Comparison of ENCODE assay signal across 11 cellular contexts in the genomic region with DNA sequence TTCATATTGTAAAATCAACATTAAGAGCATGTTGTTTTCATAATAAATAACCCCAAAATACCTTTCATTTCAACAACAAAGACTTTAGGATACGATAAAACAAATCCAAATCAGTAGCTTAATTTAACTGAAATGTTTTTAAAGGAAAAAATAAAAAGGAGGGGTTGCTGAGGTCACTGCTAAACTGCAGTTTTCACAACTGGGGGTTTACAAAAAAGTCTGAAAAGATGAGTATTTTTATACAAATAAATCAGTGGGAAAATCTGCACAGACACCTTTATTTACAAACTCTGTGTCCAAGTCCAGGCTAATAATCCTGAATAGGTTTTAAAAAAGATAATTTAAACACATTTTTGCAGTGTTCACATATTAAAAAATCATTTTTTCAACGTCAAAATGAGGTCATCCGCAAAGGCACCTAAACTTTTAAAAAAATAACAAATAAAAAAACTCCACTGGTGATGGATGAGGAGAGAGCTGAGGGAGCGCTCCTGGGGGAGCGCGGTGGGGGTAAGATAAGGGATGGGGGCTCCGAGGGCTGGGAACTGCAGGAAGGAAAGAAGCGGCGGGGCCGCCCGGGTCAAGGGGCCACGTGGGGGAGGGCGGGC. TPM values are rescaled to one million over a fixed set of nuclear protein-coding genes. Genes with fewer than 3 reads are reported as not detected.
DNase-seq lines count a peak whose midpoint lies in the region; ATAC-seq, FAIRE-seq and TF ChIP-seq lines count a peak whose summit lies in the region.
"Had no signal": no experiment of that assay in that cellular context is flagged by ENCODE, and none has a peak within 500 bp of the region (broad histone marks: within the 10 kb centered on the region; RNA-seq: fewer than 3 reads in every experiment).

No MANE protein-coding gene starts in this region.

- TF ChIP-seq POLR2A in K562 (conservative IDR thresholded peaks at IDR 0.05): no peak

- H3K27me3 ChIP-seq in ACC112 (ENCODE audit: insufficient read depth, low read length) (no peaks in the 10 kb centered on the region), K562 (ENCODE audit: control insufficient read depth in 2 of 2, insufficient read depth in 2 of 2, low read length in 2 of 2) (no peaks in the 10 kb centered on the region; a peak in 1 of 5 replicates)

- no peak for ATAC-seq in K562

- TF ChIP-seq EP300 in K562 (IDR thresholded peaks at IDR 0.05; ENCODE audit: low read length): no peak

- H3K9me1 ChIP-seq in K562 (ENCODE audit: control insufficient read depth, insufficient read depth, low read length): no peaks in the 10 kb centered on the region

- POLR2A ChIA-PET in HEK293 (lab: Yijun Ruan, JAX): interaction anchor here (0.9 to 8.7 kb wide), 7 partner anchors 15 to 205 kb away, joined by 3 to 147 read pairs (median 3); a partner anchor contains a TSS
- POLR2A ChIA-PET in K562 (lab: Yijun Ruan, JAX): interaction anchor here (0.7 to 2.4 kb wide), 9 partner anchors 10 to 666 kb away, joined by 3 to 14 read pairs (median 3); a partner anchor contains a TSS

- peak overlapping the region; percentile 81 for H3K4me2 ChIP-seq in K562 (ENCODE audit: insufficient read depth, low read length)

- 0 out of 4 replicates have a peak, but pooled peaks of 1 of the 2 experiments have one; percentile 1 for TF ChIP-seq RAD21 in K562 (CRISPR knock-in tag; conservative IDR thresholded peaks at IDR 0.05 in 1 of 2, IDR thresholded peaks at IDR 0.05 in 1 of 2)

- no TSS peak for BruUV-seq in K562 (replicated peaks; lab: Mats Ljungman, UMichigan)

- H3K36me3 ChIP-seq in ACC112 (ENCODE audit: insufficient read depth, low read length): no peaks in the 10 kb centered on the region
- peaks cover 0 to 22% of the 10 kb centered on the region in 2 experiments; a peak in 1 of 3 replicates for H3K36me3 ChIP-seq in HEK293 (ENCODE audit: control insufficient read depth in 2 of 2, insufficient read depth in 1 of 2, low read length in 2 of 2)
- H3K36me3 ChIP-seq in K562 (ENCODE audit: control insufficient read depth, insufficient read depth, low read length): no peaks in the 10 kb centered on the region
- peaks cover 4% of the 10 kb centered on the region for H3K36me3 ChIP-seq in mesodermal cell (ENCODE audit: control insufficient read depth, insufficient read depth, low read length)

- peak overlapping the region; percentile 96 for H3K27ac ChIP-seq in ACC112 (ENCODE audit: low read depth, low read length)
- H3K27ac ChIP-seq in HEK293 (ENCODE audit: extremely low read depth, low read depth, low read length): peak overlapping the region; percentile 99
- H3K27ac ChIP-seq in K562 (ENCODE audit: extremely low read depth, low read depth, low read length): peak overlapping the region; percentile 72; the same call in 2 of the 3 replicates
- H3K27ac ChIP-seq in mesodermal cell (ENCODE audit: low read depth, low read length, severe bottlenecking): peak overlapping the region; percentile 92

- H2AFZ ChIP-seq in ACC112 (ENCODE audit: low read length, unreplicated experiment): no peak overlapping the region
- peak overlapping the region; percentile 98 for H2AFZ ChIP-seq in K562 (ENCODE audit: low read depth, low read length)

- peak overlapping the region; percentile 63 to 94 for H3K9ac ChIP-seq in K562 (ENCODE audit: insufficient read depth in 1 of 2, low read depth in 2 of 2, low read length in 2 of 2)

- no peaks in the 10 kb centered on the region for H4K20me1 ChIP-seq in K562 (replicated peaks; ENCODE audit: control insufficient read depth, insufficient read depth, low read length)

- peak overlapping the region; percentile 88 for H3K4me3 ChIP-seq in ACC112 (ENCODE audit: low read depth, low read length)
- H3K4me3 ChIP-seq in HEK293 (ENCODE audit: low read depth, low read length): peak overlapping the region; percentile 67
- peak overlapping the region; percentile 33; the same call in 1 of the 2 replicates for H3K4me3 ChIP-seq in K562
- peak overlapping the region; percentile 61 for H3K4me3 ChIP-seq in mesodermal cell (ENCODE audit: extremely low read depth, insufficient read depth, low read length, poor library complexity, severe bottlenecking)

- no peak for TF ChIP-seq CTCF in HEK293 (tag by site-specific recombination; IDR thresholded peaks at IDR 0.05)
- TF ChIP-seq CTCF in K562 (IDR thresholded peaks at IDR 0.05 in 2 of 3, conservative IDR thresholded peaks at IDR 0.05 in 1 of 3; ENCODE audit: insufficient read depth in 2 of 3, low read depth in 1 of 3, low read length in 3 of 3): no peak

- H3K4me1 ChIP-seq in ACC112 (ENCODE audit: control insufficient read depth, insufficient read depth, low read length, unreplicated experiment): peaks cover 28% of the 10 kb centered on the region
- H3K4me1 ChIP-seq in HEK293 (ENCODE audit: control insufficient read depth, insufficient read depth, low read length): peaks cover 19% of the 10 kb centered on the region
- H3K4me1 ChIP-seq in K562 (replicated peaks in 1 of 2; ENCODE audit: control insufficient read depth in 2 of 2, insufficient read depth in 2 of 2, low read length in 2 of 2): peaks cover 23 to 69% of the 10 kb centered on the region in 2 experiments
- peaks cover 39% of the 10 kb centered on the region for H3K4me1 ChIP-seq in mesodermal cell (ENCODE audit: control insufficient read depth, insufficient read depth, low read length, poor library complexity, severe bottlenecking)

- 69% methylated on average over 7 of the region's 13 CpGs for WGBS in K562 (ENCODE audit: insufficient coverage, low coverage, missing lambda C conversion rate)
- 0% methylated on average over 8 to 9 of the region's 13 CpGs for WGBS in mesodermal cell (ENCODE audit: insufficient coverage in 2 of 2), 2 experiments

- H3K79me2 ChIP-seq in ACC112 (ENCODE audit: control insufficient read depth, insufficient read depth, low read length, unreplicated experiment): peaks cover 16% of the 10 kb centered on the region
- H3K79me2 ChIP-seq in K562 (ENCODE audit: control insufficient read depth, insufficient read depth, low read length): no peaks in the 10 kb centered on the region

- CTCF ChIA-PET in HEK293 (lab: Yijun Ruan, JAX) (interaction anchor here (0.6 to 1.4 kb wide), 4 partner anchors 167 to 396 kb away, joined by 3 to 4 read pairs (median 3); no protein-coding TSS in a partner anchor), K562 (lab: Yijun Ruan, JAX; ENCODE audit: low intra/inter-chr PET ratio) (no interaction called here)

- H3K9me3 ChIP-seq in HEK293 (ENCODE audit: control insufficient read depth, insufficient read depth, low read depth, low read length) (no peaks in the 10 kb centered on the region), K562 (replicated peaks; ENCODE audit: control insufficient read depth, insufficient read depth, low read depth, low read length) (no peaks in the 10 kb centered on the region), mesodermal cell (ENCODE audit: control insufficient read depth, low read length) (no peaks in the 10 kb centered on the region)

- DNase-seq in K562 (ENCODE audit: extremely low read depth in 1 of 4, low spot score in 3 of 4): no peak
- no peak for DNase-seq in cerebellar cortex (ENCODE audit: low spot score)
- DNase-seq in stimulated activated naive CD4-positive, alpha-beta T cell (lab: John Stamatoyannopoulos, UW): no peak
- no peak for DNase-seq in effector CD8-positive, alpha-beta T cell (lab: John Stamatoyannopoulos, UW)
- no peak for DNase-seq in RPMI8226
- DNase-seq: activated CD4-positive, alpha-beta memory T cell treated with anti-CD3 and anti-CD28 coated beads, Interleukin-2, amount 10 ng/mL, durations not matched to agents 7 days and 5 days; KG1 had no signal

- no peak for FAIRE-seq in K562 (lab: Jason Lieb, UNC)

- in situ Hi-C loops in K562 (cut with MboI): loop anchor here (25.0 kb wide), 1 partner anchor 1137 kb away; no protein-coding TSS in a partner anchor

- intact Hi-C loops in K562 (cut with micrococcal nuclease): loop anchor here (10.0 kb wide), 1 partner anchor 175 kb away; a partner anchor contains a TSS

RNA-seq across cellular contexts. Expression of a gene that starts 3.1 kb away (rescaled TPM):
- 0.76 and 1.6 TPM in 2 replicates for total RNA-seq in K562 (2011; cell fraction: chromatin; rRNA removed; ENCODE audit: low replicate concordance)
- 1.2 and 1.5 TPM in 2 replicates for total RNA-seq in K562 (2011; cell fraction: nucleolus; rRNA removed)
- total RNA-seq in K562 (2011; cell fraction: nucleoplasm; rRNA removed): 1.8 and 2.1 TPM in 2 replicates
- 0.86 and 1.7 TPM in 2 replicates for total RNA-seq in K562 (2014; rRNA removed)
- total RNA-seq in K562 (2014; rRNA removed; fragmentation: Illumina TruSeq; extraction: Trizol): 0.15 and 0.29 TPM in 2 replicates
- 0.51 and 0.64 TPM in 2 replicates for total RNA-seq in K562 (2015; rRNA removed; fragmentation: Illumina TruSeq; extraction: Trizol)
- total RNA-seq in K562 (2021): 3.6 and 4.3 TPM in 2 replicates
- 0.14 and 0.31 TPM in 2 replicates for polyA plus RNA-seq in K562 (2011; rRNA removed)
- 0.13 and 0.67 TPM in 2 replicates for polyA plus RNA-seq in K562 (2011; cell fraction: cytosol; rRNA removed)
- 0.83 and 1.8 TPM in 2 replicates for polyA plus RNA-seq in K562 (2011; cell fraction: nucleus; rRNA removed)
- 2.1 and 9.9 TPM in 2 replicates for polyA plus RNA-seq in K562 (2012)
- 1.4 and 2.0 TPM in 2 replicates for polyA plus RNA-seq in K562 (2014; fragmentation: Illumina TruSeq; extraction: Trizol)
- 1 to 10 TPM in 1 of 2 experiments, under 1 TPM in 1; 0.49 to 2.1 TPM for polyA plus RNA-seq in K562 (2014; fragmentation: Nextera tagmentation; extraction: Ambion mirVana)
- polyA plus RNA-seq in K562 (2014; rRNA removed): 2.0 and 2.9 TPM in 2 replicates
- polyA minus RNA-seq in K562 (2011; rRNA and poly(A)+ RNA removed): not detected in 2 replicates
- polyA minus RNA-seq in K562 (2011; cell fraction: cytosol; rRNA and poly(A)+ RNA removed): 0.48 and 1.0 TPM in 2 replicates
- 0.44 and 0.54 TPM in 2 replicates for polyA minus RNA-seq in K562 (2011; cell fraction: nucleus; rRNA and poly(A)+ RNA removed)
- polyA plus RNA-seq in mesodermal cell (2013, experiment 1 of 2): 18.4 TPM
- polyA plus RNA-seq in mesodermal cell (2013, experiment 2 of 2): 13.4 TPM
- total RNA-seq: activated CD4-positive, alpha-beta memory T cell treated with anti-CD3 and anti-CD28 coated beads, Interleukin-2, amount 10 ng/mL, durations not matched to agents 7 days and 5 days; aorta had no signal

RNA-seq across cellular contexts. Expression of a gene that starts 14.3 kb away (rescaled TPM):
- 20.0 and 37.1 TPM in 2 replicates for total RNA-seq in K562 (2011; cell fraction: chromatin; rRNA removed; ENCODE audit: low replicate concordance)
- 24.7 and 25.5 TPM in 2 replicates for total RNA-seq in K562 (2011; cell fraction: nucleolus; rRNA removed)
- 16.4 and 21.0 TPM in 2 replicates for total RNA-seq in K562 (2011; cell fraction: nucleoplasm; rRNA removed)
- total RNA-seq in K562 (2014; rRNA removed): 9.6 and 11.1 TPM in 2 replicates
- total RNA-seq in K562 (2014; rRNA removed; fragmentation: Illumina TruSeq; extraction: Trizol): 5.4 and 6.3 TPM in 2 replicates
- 9.8 and 9.9 TPM in 2 replicates for total RNA-seq in K562 (2015; rRNA removed; fragmentation: Illumina TruSeq; extraction: Trizol)
- 16.1 and 19.0 TPM in 2 replicates for total RNA-seq in K562 (2021)
- 8.0 and 13.5 TPM in 2 replicates for polyA plus RNA-seq in K562 (2011; rRNA removed)
- polyA plus RNA-seq in K562 (2011; cell fraction: cytosol; rRNA removed): 12.3 and 14.0 TPM in 2 replicates
- 69.1 and 75.6 TPM in 2 replicates for polyA plus RNA-seq in K562 (2011; cell fraction: nucleus; rRNA removed)
- 12.3 and 39.4 TPM in 2 replicates for polyA plus RNA-seq in K562 (2012)
- polyA plus RNA-seq in K562 (2014; fragmentation: Illumina TruSeq; extraction: Trizol): 13.6 and 15.6 TPM in 2 replicates
- polyA plus RNA-seq in K562 (2014; fragmentation: Nextera tagmentation; extraction: Ambion mirVana): 1 to 10 TPM; 1.9 to 2.0 TPM
- 26.2 and 26.5 TPM in 2 replicates for polyA plus RNA-seq in K562 (2014; rRNA removed)
- 2.3 and 4.3 TPM in 2 replicates for polyA minus RNA-seq in K562 (2011; rRNA and poly(A)+ RNA removed)
- polyA minus RNA-seq in K562 (2011; cell fraction: cytosol; rRNA and poly(A)+ RNA removed): 4.1 and 9.0 TPM in 2 replicates
- polyA minus RNA-seq in K562 (2011; cell fraction: nucleus; rRNA and poly(A)+ RNA removed): 13.7 and 28.1 TPM in 2 replicates
- polyA plus RNA-seq in mesodermal cell (2013, experiment 1 of 2): 17.1 TPM
- 13.8 TPM for polyA plus RNA-seq in mesodermal cell (2013, experiment 2 of 2)

Comparison
In these comparisons a context has a peak if more than half of its experiments do, and no peak if none do; other contexts are left out.
1. H3K4me3 ChIP-seq: peak in every context shown above with its lines; median percentile 88 in ACC112; 67 in HEK293; 61 in mesodermal cell; 33 in K562.